ENCODE assay signal across 1 cellular context in the genomic region with DNA sequence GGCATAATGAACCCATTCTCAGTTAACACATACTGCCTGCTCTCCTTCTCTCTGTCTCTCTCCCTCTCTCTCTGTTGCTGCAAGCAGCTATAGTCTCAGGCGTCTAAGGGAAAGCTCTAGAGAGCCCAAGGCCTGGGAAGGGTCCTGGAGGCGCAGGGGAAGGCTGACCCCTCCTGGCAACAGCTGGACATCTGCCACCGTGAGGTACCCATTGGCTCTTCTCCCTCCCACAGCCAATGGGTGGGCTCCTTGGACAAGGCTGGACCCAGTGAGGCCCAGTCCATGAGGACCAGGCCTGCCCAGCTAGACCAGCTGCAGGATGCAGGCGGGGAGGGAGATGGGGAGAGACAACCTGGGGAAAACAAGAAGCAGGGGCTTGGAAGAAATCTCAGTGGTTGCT.
TF ChIP-seq lines count a peak whose summit lies in the region.

No MANE protein-coding gene starts in this region.

TF ChIP-seq in HepG2, 621 proteins besides CTCF, POLR2A, EP300 and RAD21 (continued from another document):
- TF ChIP-seq, protein P1, sequence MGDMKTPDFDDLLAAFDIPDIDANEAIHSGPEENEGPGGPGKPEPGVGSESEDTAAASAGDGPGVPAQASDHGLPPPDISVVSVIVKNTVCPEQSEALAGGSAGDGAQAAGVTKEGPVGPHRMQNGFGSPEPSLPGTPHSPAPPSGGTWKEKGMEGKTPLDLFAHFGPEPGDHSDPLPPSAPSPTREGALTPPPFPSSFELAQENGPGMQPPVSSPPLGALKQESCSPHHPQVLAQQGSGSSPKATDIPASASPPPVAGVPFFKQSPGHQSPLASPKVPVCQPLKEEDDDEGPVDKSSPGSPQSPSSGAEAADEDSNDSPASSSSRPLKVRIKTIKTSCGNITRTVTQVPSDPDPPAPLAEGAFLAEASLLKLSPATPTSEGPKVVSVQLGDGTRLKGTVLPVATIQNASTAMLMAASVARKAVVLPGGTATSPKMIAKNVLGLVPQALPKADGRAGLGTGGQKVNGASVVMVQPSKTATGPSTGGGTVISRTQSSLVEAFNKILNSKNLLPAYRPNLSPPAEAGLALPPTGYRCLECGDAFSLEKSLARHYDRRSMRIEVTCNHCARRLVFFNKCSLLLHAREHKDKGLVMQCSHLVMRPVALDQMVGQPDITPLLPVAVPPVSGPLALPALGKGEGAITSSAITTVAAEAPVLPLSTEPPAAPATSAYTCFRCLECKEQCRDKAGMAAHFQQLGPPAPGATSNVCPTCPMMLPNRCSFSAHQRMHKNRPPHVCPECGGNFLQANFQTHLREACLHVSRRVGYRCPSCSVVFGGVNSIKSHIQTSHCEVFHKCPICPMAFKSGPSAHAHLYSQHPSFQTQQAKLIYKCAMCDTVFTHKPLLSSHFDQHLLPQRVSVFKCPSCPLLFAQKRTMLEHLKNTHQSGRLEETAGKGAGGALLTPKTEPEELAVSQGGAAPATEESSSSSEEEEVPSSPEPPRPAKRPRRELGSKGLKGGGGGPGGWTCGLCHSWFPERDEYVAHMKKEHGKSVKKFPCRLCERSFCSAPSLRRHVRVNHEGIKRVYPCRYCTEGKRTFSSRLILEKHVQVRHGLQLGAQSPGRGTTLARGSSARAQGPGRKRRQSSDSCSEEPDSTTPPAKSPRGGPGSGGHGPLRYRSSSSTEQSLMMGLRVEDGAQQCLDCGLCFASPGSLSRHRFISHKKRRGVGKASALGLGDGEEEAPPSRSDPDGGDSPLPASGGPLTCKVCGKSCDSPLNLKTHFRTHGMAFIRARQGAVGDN (CRISPR knock-in tag; IDR thresholded peaks at IDR 0.05): peak; percentile 58
- TF ChIP-seq ZNF530 (CRISPR knock-in tag; IDR thresholded peaks at IDR 0.05; ENCODE audit: low read depth) (no peak), ZNF556 (CRISPR knock-in tag; IDR thresholded peaks at IDR 0.05; ENCODE audit: borderline replicate concordance) (0 out of 2 replicates have a peak, but pooled peaks have one; percentile 48), HNRNPLL (IDR thresholded peaks at IDR 0.05; ENCODE audit: low read depth, low read length, poor library complexity, severe bottlenecking) (no peak), ZNF878 (CRISPR knock-in tag; IDR thresholded peaks at IDR 0.05) (no peak), GATA4 (IDR thresholded peaks at IDR 0.05; ENCODE audit: borderline replicate concordance, low read depth) (no peak), YY1 (IDR thresholded peaks at IDR 0.05; ENCODE audit: insufficient read depth, insufficient replicate concordance, low read depth, low read length) (no peak), ZFX (CRISPR knock-in tag; IDR thresholded peaks at IDR 0.05; ENCODE audit: low read depth) (0 out of 2 replicates have a peak, but pooled peaks have one; percentile 32), ZFP36L2 (CRISPR knock-in tag; IDR thresholded peaks at IDR 0.05) (no peak), MLLT10 (CRISPR knock-in tag; IDR thresholded peaks at IDR 0.05) (no peak), ZBTB7B (CRISPR knock-in tag; IDR thresholded peaks at IDR 0.05) (no peak), HNRNPK (IDR thresholded peaks at IDR 0.05; ENCODE audit: low read depth, low read length, poor library complexity, severe bottlenecking) (no peak), ZNF256 (CRISPR knock-in tag; conservative IDR thresholded peaks at IDR 0.05) (no peak), NRL (CRISPR knock-in tag; IDR thresholded peaks at IDR 0.05; ENCODE audit: borderline replicate concordance) (no peak)
- TF ChIP-seq, protein P2, sequence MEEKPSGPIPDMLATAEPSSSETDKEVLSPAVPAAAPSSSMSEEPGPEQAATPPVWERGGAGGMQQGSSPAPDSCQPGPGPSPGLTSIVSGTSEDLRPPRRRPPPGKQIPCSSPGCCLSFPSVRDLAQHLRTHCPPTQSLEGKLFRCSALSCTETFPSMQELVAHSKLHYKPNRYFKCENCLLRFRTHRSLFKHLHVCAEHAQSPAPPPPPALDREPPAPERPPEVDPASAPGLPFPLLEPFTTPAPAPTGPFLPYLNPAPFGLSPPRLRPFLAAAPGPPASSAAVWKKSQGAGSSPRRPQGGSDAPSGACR (CRISPR knock-in tag; IDR thresholded peaks at IDR 0.05): no peak
- TF ChIP-seq, protein P3, sequence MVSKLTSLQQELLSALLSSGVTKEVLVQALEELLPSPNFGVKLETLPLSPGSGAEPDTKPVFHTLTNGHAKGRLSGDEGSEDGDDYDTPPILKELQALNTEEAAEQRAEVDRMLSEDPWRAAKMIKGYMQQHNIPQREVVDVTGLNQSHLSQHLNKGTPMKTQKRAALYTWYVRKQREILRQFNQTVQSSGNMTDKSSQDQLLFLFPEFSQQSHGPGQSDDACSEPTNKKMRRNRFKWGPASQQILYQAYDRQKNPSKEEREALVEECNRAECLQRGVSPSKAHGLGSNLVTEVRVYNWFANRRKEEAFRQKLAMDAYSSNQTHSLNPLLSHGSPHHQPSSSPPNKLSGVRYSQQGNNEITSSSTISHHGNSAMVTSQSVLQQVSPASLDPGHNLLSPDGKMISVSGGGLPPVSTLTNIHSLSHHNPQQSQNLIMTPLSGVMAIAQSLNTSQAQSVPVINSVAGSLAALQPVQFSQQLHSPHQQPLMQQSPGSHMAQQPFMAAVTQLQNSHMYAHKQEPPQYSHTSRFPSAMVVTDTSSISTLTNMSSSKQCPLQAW (CRISPR knock-in tag; IDR thresholded peaks at IDR 0.05): no peak
- TF ChIP-seq, protein P4, sequence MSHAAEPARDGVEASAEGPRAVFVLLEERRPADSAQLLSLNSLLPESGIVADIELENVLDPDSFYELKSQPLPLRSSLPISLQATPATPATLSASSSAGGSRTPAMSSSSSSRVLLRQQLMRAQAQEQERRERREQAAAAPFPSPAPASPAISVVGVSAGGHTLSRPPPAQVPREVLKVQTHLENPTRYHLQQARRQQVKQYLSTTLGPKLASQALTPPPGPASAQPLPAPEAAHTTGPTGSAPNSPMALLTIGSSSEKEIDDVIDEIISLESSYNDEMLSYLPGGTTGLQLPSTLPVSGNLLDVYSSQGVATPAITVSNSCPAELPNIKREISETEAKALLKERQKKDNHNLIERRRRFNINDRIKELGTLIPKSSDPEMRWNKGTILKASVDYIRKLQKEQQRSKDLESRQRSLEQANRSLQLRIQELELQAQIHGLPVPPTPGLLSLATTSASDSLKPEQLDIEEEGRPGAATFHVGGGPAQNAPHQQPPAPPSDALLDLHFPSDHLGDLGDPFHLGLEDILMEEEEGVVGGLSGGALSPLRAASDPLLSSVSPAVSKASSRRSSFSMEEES (CRISPR knock-in tag; IDR thresholded peaks at IDR 0.05): no peak
- TF ChIP-seq, protein P5, sequence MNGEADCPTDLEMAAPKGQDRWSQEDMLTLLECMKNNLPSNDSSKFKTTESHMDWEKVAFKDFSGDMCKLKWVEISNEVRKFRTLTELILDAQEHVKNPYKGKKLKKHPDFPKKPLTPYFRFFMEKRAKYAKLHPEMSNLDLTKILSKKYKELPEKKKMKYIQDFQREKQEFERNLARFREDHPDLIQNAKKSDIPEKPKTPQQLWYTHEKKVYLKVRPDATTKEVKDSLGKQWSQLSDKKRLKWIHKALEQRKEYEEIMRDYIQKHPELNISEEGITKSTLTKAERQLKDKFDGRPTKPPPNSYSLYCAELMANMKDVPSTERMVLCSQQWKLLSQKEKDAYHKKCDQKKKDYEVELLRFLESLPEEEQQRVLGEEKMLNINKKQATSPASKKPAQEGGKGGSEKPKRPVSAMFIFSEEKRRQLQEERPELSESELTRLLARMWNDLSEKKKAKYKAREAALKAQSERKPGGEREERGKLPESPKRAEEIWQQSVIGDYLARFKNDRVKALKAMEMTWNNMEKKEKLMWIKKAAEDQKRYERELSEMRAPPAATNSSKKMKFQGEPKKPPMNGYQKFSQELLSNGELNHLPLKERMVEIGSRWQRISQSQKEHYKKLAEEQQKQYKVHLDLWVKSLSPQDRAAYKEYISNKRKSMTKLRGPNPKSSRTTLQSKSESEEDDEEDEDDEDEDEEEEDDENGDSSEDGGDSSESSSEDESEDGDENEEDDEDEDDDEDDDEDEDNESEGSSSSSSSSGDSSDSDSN (CRISPR knock-in tag; IDR thresholded peaks at IDR 0.05): no peak
- TF ChIP-seq, protein P6, sequence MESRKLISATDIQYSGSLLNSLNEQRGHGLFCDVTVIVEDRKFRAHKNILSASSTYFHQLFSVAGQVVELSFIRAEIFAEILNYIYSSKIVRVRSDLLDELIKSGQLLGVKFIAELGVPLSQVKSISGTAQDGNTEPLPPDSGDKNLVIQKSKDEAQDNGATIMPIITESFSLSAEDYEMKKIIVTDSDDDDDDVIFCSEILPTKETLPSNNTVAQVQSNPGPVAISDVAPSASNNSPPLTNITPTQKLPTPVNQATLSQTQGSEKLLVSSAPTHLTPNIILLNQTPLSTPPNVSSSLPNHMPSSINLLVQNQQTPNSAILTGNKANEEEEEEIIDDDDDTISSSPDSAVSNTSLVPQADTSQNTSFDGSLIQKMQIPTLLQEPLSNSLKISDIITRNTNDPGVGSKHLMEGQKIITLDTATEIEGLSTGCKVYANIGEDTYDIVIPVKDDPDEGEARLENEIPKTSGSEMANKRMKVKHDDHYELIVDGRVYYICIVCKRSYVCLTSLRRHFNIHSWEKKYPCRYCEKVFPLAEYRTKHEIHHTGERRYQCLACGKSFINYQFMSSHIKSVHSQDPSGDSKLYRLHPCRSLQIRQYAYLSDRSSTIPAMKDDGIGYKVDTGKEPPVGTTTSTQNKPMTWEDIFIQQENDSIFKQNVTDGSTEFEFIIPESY (CRISPR knock-in tag; IDR thresholded peaks at IDR 0.05): peak; percentile 82; the same call in 1 of the 2 replicates
TF ChIP-seq in HepG2: peak in this region for 7.
